8 cellular contexts compared by ENCODE assay signal in genomic region chr14:51094901-51095853, GRCh38. TPM values are rescaled to one million over a fixed set of nuclear protein-coding genes. Genes with fewer than 3 reads are reported as not detected.
DNase-seq lines count a peak whose midpoint lies in the region; ATAC-seq and TF ChIP-seq lines count a peak whose summit lies in the region.

TRIM9 (minus strand) TSS chr14:51095105; CDS start chr14:51094939, 166 bp downstream.

- H3K27me3 ChIP-seq in hepatocyte, result peaks cover 47% of the 10 kb centered on the region
- H3K27me3 ChIP-seq in uterus, result no peaks in the 10 kb centered on the region

- 2% methylated on average over 82 of the region's 83 CpGs for WGBS in hepatocyte (ENCODE audit: low lambda C conversion rate, missing lambda C conversion rate)

- intact Hi-C loops in uterus (cut with DNase I; ENCODE audit: low total_unique reads), result no loop called here

- H3K36me3 ChIP-seq in hepatocyte (replicated peaks; ENCODE audit: insufficient read depth, low read depth) (no peaks in the 10 kb centered on the region), uterus (no peaks in the 10 kb centered on the region)

- DNase-seq in NCI-H1930 (lab: John Stamatoyannopoulos, UW) (peak; percentile 95 to 97), T1000 (lab: John Stamatoyannopoulos, UW) (peak; percentile 97), astrocyte of the hippocampus (ENCODE audit: low read depth, low spot score) (peak; percentile 99), hepatocyte (ENCODE audit: low spot score) (peak; percentile 97), putamen (ENCODE audit: low spot score) (peak; percentile 99), uterus (peak; percentile 96 to 98)

- peak; percentile 65 to 67 for TF ChIP-seq POLR2A in uterus (IDR thresholded peaks at IDR 0.05)

- no peaks in the 10 kb centered on the region for H4K20me1 ChIP-seq in hepatocyte (ENCODE audit: insufficient read depth, poor library complexity, severe bottlenecking)

- peak within 1 kb of the TSS; percentile 43 for H3K27ac ChIP-seq in hepatocyte
- H3K27ac ChIP-seq in uterus, result peak within 1 kb of the TSS; percentile 90 to 94

- H3K9me3 ChIP-seq in hepatocyte (ENCODE audit: low read depth) (no peaks in the 10 kb centered on the region), uterus (no peaks in the 10 kb centered on the region)

- H3K4me1 ChIP-seq in hepatocyte (ENCODE audit: insufficient read depth), result peaks cover 14% of the 10 kb centered on the region
- H3K4me1 ChIP-seq in uterus, result peaks cover 0 to 19% of the 10 kb centered on the region in 2 donors

- peak within 1 kb of the TSS; percentile 92 for H3K4me2 ChIP-seq in hepatocyte

- H2AFZ ChIP-seq in hepatocyte, result peak within 1 kb of the TSS; percentile 95

- H3K79me2 ChIP-seq in hepatocyte, result no peaks in the 10 kb centered on the region

- TF ChIP-seq CTCF in hepatocyte (IDR thresholded peaks at IDR 0.05; ENCODE audit: poor library complexity) (no peak), uterus (IDR thresholded peaks at IDR 0.05) (no peak)

- H3K4me3 ChIP-seq in hepatocyte (peak within 1 kb of the TSS; percentile 14), uterus (peak within 1 kb of the TSS; percentile 59 to 73)

- ATAC-seq in GM18508 (IDR thresholded peaks at IDR 0.05; ENCODE audit: insufficient read depth, unreplicated experiment), result peak; percentile 89
- peak; percentile 98 for ATAC-seq in HG02981 (IDR thresholded peaks at IDR 0.05; ENCODE audit: unreplicated experiment)

- no peaks in the 10 kb centered on the region for H3K9me2 ChIP-seq in hepatocyte (replicated peaks; ENCODE audit: insufficient read depth)

RNA-seq across cellular contexts. Expression of gene TRIM9, which starts in this region (rescaled TPM):
- total RNA-seq in hepatocyte, result 0.10 and 0.76 TPM in 2 replicates
- polyA plus RNA-seq in hepatocyte, result 0.78 and 0.94 TPM in 2 replicates
- 1 to 10 TPM; 2.4 to 7.6 (median 3.4) TPM for total RNA-seq in uterus

Comparison
In these comparisons a context has a peak if more than half of its experiments do, and no peak if none do; other contexts are left out.
1. Peak in every context shown above with its lines: DNase-seq, ATAC-seq, H3K4me3 ChIP-seq and H3K27ac ChIP-seq.
2. Peak in DNase-seq, H3K4me3 ChIP-seq, H3K27ac ChIP-seq and H3K4me2 ChIP-seq in hepatocyte; RNA of the gene not detected or under 1 TPM.